26 cellular contexts compared by ENCODE assay signal in genomic region chr11:62138630-62139425, GRCh38. TPM values are rescaled to one million over a fixed set of nuclear protein-coding genes. Genes with fewer than 3 reads are reported as not detected.
"Had no signal": no experiment of that assay in that cellular context is flagged by ENCODE, and none has a peak within 500 bp of the region (broad histone marks: within the 10 kb centered on the region; RNA-seq: fewer than 3 reads in every experiment).

No MANE protein-coding gene starts in this region.

- DNase-seq: activated B cell treated with CpG ODN at 0.5 μM for 24 hours; activated CD4-positive, alpha-beta T cell treated with anti-CD3 and anti-CD28 coated beads, Interleukin-2, amount 10 ng/mL, durations not matched to agents 7 days and 5 days; activated T-cell treated with anti-CD3 and anti-CD28 coated beads, Interleukin-2, amount 50 U/mL, for 1 hour; dermis blood vessel endothelial cell; effector memory CD8-positive, alpha-beta T cell; gastrocnemius medialis; left lung; mammary epithelial cell; nephron progenitor cell; occipital lobe; stimulated activated naive CD8-positive, alpha-beta T cell treated with anti-CD3 and anti-CD28 coated beads, Interleukin-15, amount 100 ng/mL, for 72 hours; upper lobe of left lung had no signal

- H3K27me3 Mint-ChIP-seq: activated B cell treated with CpG ODN at 0.5 μM for 24 hours; activated CD4-positive, alpha-beta T cell treated with anti-CD3 and anti-CD28 coated beads, Interleukin-2, amount 10 ng/mL, durations not matched to agents 7 days and 5 days; activated naive CD4-positive, alpha-beta T cell treated with anti-CD3 and anti-CD28 coated beads, Interleukin-2, amount 50 U/mL, for 24 hours; effector memory CD8-positive, alpha-beta T cell; stimulated activated naive CD8-positive, alpha-beta T cell treated with anti-CD3 and anti-CD28 coated beads, Interleukin-15, amount 100 ng/mL, for 72 hours; T-cell had no signal

- H3K4me3 ChIP-seq: gastrocnemius medialis, left lung, prostate gland, right atrium auricular region, SK-N-MC, suprapubic skin, upper lobe of left lung had no signal

- H3K9me3 ChIP-seq: gastrocnemius medialis, left lung, prostate gland, right atrium auricular region, suprapubic skin, upper lobe of left lung had no signal

- H3K4me3 Mint-ChIP-seq: activated B cell treated with CpG ODN at 0.5 μM for 24 hours; activated CD4-positive, alpha-beta T cell treated with anti-CD3 and anti-CD28 coated beads, Interleukin-2, amount 10 ng/mL, durations not matched to agents 7 days and 5 days; activated naive CD4-positive, alpha-beta T cell treated with anti-CD3 and anti-CD28 coated beads, Interleukin-2, amount 50 U/mL, for 24 hours; effector memory CD8-positive, alpha-beta T cell; nephron progenitor cell; stimulated activated naive CD8-positive, alpha-beta T cell treated with anti-CD3 and anti-CD28 coated beads, Interleukin-15, amount 100 ng/mL, for 72 hours; T-cell had no signal

- H3K27ac ChIP-seq: epithelial cell of prostate, gastrocnemius medialis, left lung, prostate gland, right atrium auricular region, SK-N-MC, suprapubic skin, upper lobe of left lung had no signal

- H3K27ac Mint-ChIP-seq: activated B cell treated with CpG ODN at 0.5 μM for 24 hours; activated CD4-positive, alpha-beta T cell treated with anti-CD3 and anti-CD28 coated beads, Interleukin-2, amount 10 ng/mL, durations not matched to agents 7 days and 5 days; activated naive CD4-positive, alpha-beta T cell treated with anti-CD3 and anti-CD28 coated beads, Interleukin-2, amount 50 U/mL, for 24 hours; activated T-helper 2 cell treated with anti-CD3 and anti-CD28 coated beads, Interferon-gamma antibody, Interleukin-2, Interleukin-4, amounts not matched to agents 10 μg/mL and 5 μg/mL and 100 μg/mL, durations not matched to agents 14 hours and 24 hours and 36 hours; effector memory CD8-positive, alpha-beta T cell; nephron progenitor cell; T-cell had no signal

- H3K27me3 ChIP-seq: gastrocnemius medialis, left lung, right atrium auricular region, suprapubic skin, upper lobe of left lung had no signal

- FAIRE-seq: bronchial epithelial cell, keratinocyte had no signal

- H3K36me3 ChIP-seq: prostate gland had no signal

- H3K9me3 Mint-ChIP-seq: activated B cell treated with CpG ODN at 0.5 μM for 24 hours; activated CD4-positive, alpha-beta T cell treated with anti-CD3 and anti-CD28 coated beads, Interleukin-2, amount 10 ng/mL, durations not matched to agents 7 days and 5 days; activated naive CD4-positive, alpha-beta T cell treated with anti-CD3 and anti-CD28 coated beads, Interleukin-2, amount 50 U/mL, for 24 hours; activated T-helper 2 cell treated with anti-CD3 and anti-CD28 coated beads, Interferon-gamma antibody, Interleukin-2, Interleukin-4, amounts not matched to agents 10 μg/mL and 5 μg/mL and 100 μg/mL, durations not matched to agents 14 hours and 24 hours and 36 hours; effector memory CD8-positive, alpha-beta T cell; nephron progenitor cell; stimulated activated naive CD8-positive, alpha-beta T cell treated with anti-CD3 and anti-CD28 coated beads, Interleukin-15, amount 100 ng/mL, for 72 hours; T-cell had no signal

- H3K4me1 Mint-ChIP-seq: nephron progenitor cell had no signal

- H3K4me1 ChIP-seq: gastrocnemius medialis, left lung, prostate gland, upper lobe of left lung had no signal

RNA-seq across cellular contexts. Expression of gene SCGB1D1, which starts 51.2 kb away (rescaled TPM):
- total RNA-seq: activated B cell treated with CpG ODN at 0.5 μM for 24 hours; activated CD4-positive, alpha-beta T cell treated with anti-CD3 and anti-CD28 coated beads, Interleukin-2, amount 10 ng/mL, durations not matched to agents 7 days and 5 days; activated CD8-positive, alpha-beta memory T cell treated with anti-CD3 and anti-CD28 coated beads for 36 hours; activated T-helper 2 cell treated with anti-CD3 and anti-CD28 coated beads, Interferon-gamma antibody, Interleukin-2, Interleukin-4, amounts not matched to agents 10 μg/mL and 5 μg/mL and 100 μg/mL, durations not matched to agents 14 hours and 24 hours and 36 hours; bronchial epithelial cell; cerebellum; dermis blood vessel endothelial cell; gastrocnemius medialis; left lung; mammary epithelial cell; myocyte; occipital lobe; prostate gland; right atrium auricular region; skeletal muscle tissue; suprapubic skin; T-cell; upper lobe of left lung had no signal
